Comparison of ENCODE assay signal across 1 cellular context in the genomic region with DNA sequence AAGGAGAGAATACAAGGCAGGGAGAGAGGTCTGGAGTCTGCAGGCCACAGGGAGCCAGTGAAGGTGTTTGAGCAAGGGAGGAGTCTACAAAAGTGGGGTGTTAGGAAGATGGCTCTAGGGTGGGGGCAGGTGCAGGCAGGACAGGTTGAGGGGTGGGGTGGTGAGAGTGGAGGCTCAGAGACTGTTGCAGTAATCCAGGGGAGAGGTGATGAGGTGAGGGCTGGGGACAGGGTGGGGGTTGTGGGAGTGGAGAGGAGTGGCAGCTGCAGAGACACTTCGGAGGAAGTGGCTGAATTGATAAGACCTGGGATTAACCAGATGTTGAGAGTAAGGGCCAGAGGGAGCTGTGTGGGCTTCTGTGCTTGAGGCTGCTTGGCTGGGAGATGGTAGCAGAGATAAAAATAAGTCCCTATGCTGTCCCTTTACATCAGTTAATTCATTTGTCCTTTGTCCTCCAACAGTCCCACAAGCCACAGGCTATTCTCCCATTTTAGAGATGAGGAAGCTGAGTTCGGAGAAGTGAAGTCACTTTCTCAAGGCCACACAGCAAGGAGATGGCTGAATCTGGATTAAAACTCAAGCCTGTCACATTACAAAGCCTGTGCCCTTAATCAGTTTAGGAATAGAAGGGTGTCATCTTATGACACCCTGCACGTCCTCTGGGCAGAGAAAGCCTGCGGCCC.
TF ChIP-seq lines count a peak whose summit lies in the region.

No MANE protein-coding gene starts in this region.

TF ChIP-seq in K562, 482 proteins besides CTCF, POLR2A, EP300 and RAD21 (continued from another document and continues in another):
- TF ChIP-seq, protein P1, sequence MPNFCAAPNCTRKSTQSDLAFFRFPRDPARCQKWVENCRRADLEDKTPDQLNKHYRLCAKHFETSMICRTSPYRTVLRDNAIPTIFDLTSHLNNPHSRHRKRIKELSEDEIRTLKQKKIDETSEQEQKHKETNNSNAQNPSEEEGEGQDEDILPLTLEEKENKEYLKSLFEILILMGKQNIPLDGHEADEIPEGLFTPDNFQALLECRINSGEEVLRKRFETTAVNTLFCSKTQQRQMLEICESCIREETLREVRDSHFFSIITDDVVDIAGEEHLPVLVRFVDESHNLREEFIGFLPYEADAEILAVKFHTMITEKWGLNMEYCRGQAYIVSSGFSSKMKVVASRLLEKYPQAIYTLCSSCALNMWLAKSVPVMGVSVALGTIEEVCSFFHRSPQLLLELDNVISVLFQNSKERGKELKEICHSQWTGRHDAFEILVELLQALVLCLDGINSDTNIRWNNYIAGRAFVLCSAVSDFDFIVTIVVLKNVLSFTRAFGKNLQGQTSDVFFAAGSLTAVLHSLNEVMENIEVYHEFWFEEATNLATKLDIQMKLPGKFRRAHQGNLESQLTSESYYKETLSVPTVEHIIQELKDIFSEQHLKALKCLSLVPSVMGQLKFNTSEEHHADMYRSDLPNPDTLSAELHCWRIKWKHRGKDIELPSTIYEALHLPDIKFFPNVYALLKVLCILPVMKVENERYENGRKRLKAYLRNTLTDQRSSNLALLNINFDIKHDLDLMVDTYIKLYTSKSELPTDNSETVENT (CRISPR knock-in tag; IDR thresholded peaks at IDR 0.05): 0 out of 2 replicates have a peak, but pooled peaks have one; percentile 31
- TF ChIP-seq RFX5 (IDR thresholded peaks at IDR 0.05; ENCODE audit: low read depth, low read length) (no peak), SMAD2 (IDR thresholded peaks at IDR 0.05; ENCODE audit: low read depth, low read length) (no peak), CCNT2 (IDR thresholded peaks at IDR 0.05; ENCODE audit: borderline replicate concordance, extremely low read depth, insufficient read length, low read depth, low read length) (peak; percentile 84), ZNF253 (CRISPR knock-in tag; conservative IDR thresholded peaks at IDR 0.05) (no peak), NR2C1 (IDR thresholded peaks at IDR 0.05) (no peak), NR2C1 (tag; IDR thresholded peaks at IDR 0.05) (peak; percentile 34; the same call in 1 of the 2 replicates), HMG20B (CRISPR knock-in tag; IDR thresholded peaks at IDR 0.05) (no peak), KDM1A (IDR thresholded peaks at IDR 0.05) (peak; percentile 93 to 97), HLTF (IDR thresholded peaks at IDR 0.05) (peak; percentile 90), BACH1 (tag; IDR thresholded peaks at IDR 0.05) (peak; percentile 68), MYNN (IDR thresholded peaks at IDR 0.05) (peak; percentile 75; the same call in 1 of the 2 replicates), MYNN (CRISPR knock-in tag; IDR thresholded peaks at IDR 0.05) (no peak), BCOR (IDR thresholded peaks at IDR 0.05) (peak; percentile 99), EHMT2 (IDR thresholded peaks at IDR 0.05) (peak; percentile 45), PTTG1 (tag; IDR thresholded peaks at IDR 0.05; ENCODE audit: low read depth) (no peak), MYC (IDR thresholded peaks at IDR 0.05; ENCODE audit: low read depth, low read length) (peak; percentile 44; the same call in 1 of the 2 replicates), MYC (CRISPR knock-in tag; IDR thresholded peaks at IDR 0.05; ENCODE audit: borderline replicate concordance, low read depth) (no peak), TAL1 (IDR thresholded peaks at IDR 0.05) (peak; percentile 92), PHF21A (IDR thresholded peaks at IDR 0.05; ENCODE audit: borderline replicate concordance, low read depth) (no peak), HDAC8 (tag; IDR thresholded peaks at IDR 0.05) (no peak), SPI1 (IDR thresholded peaks at IDR 0.05; ENCODE audit: borderline replicate concordance, low read depth, low read length) (peak; percentile 90), BRD9 (IDR thresholded peaks at IDR 0.05; ENCODE audit: low read depth, partially characterized antibody) (peak; percentile 75), ASH1L (IDR thresholded peaks at IDR 0.05; ENCODE audit: borderline replicate concordance, low read depth, partially characterized antibody) (no peak), HDAC2 (IDR thresholded peaks at IDR 0.05) (peak; percentile 98), ZNF197 (CRISPR knock-in tag; IDR thresholded peaks at IDR 0.05; ENCODE audit: low read depth) (peak; percentile 78), SMARCA5 (IDR thresholded peaks at IDR 0.05) (peak; percentile 96), SRF (CRISPR knock-in tag; IDR thresholded peaks at IDR 0.05) (0 out of 4 replicates have a peak, but pooled peaks of 1 of the 2 experiments have one; percentile 25), DMBX1 (CRISPR knock-in tag; IDR thresholded peaks at IDR 0.05; ENCODE audit: borderline replicate concordance) (peak; percentile 88; the same call in 1 of the 2 replicates), ZNF212 (CRISPR knock-in tag; IDR thresholded peaks at IDR 0.05) (no peak), RHOXF2B (CRISPR knock-in tag; conservative IDR thresholded peaks at IDR 0.05) (no peak), NCOA4 (IDR thresholded peaks at IDR 0.05; ENCODE audit: partially characterized antibody) (peak; percentile 7), ZNF282 (CRISPR knock-in tag; IDR thresholded peaks at IDR 0.05) (no peak), GATAD2B (IDR thresholded peaks at IDR 0.05; ENCODE audit: borderline replicate concordance) (peak; percentile 66), PML (IDR thresholded peaks at IDR 0.05; ENCODE audit: low read length) (peak; percentile 87), GATA2 (CRISPR knock-in tag; IDR thresholded peaks at IDR 0.05) (peak; percentile 94), RNF2 (IDR thresholded peaks at IDR 0.05) (peak; percentile 80; the same call in 1 of the 2 replicates), PHF8 (IDR thresholded peaks at IDR 0.05; ENCODE audit: borderline replicate concordance, low read length) (no peak), ATF1 (CRISPR knock-in tag; IDR thresholded peaks at IDR 0.05) (no peak), ATF1 (tag; IDR thresholded peaks at IDR 0.05) (peak; percentile 64; the same call in 1 of the 2 replicates), ARNT (IDR thresholded peaks at IDR 0.05) (peak; percentile 47 to 63; a peak in 2 of 4 replicates), FOSL1 (tag; conservative IDR thresholded peaks at IDR 0.05) (peak; percentile 47; the same call in 1 of the 2 replicates), HIVEP1 (CRISPR knock-in tag; IDR thresholded peaks at IDR 0.05) (0 out of 2 replicates have a peak, but pooled peaks have one; percentile 35)
- TF ChIP-seq, protein P2, sequence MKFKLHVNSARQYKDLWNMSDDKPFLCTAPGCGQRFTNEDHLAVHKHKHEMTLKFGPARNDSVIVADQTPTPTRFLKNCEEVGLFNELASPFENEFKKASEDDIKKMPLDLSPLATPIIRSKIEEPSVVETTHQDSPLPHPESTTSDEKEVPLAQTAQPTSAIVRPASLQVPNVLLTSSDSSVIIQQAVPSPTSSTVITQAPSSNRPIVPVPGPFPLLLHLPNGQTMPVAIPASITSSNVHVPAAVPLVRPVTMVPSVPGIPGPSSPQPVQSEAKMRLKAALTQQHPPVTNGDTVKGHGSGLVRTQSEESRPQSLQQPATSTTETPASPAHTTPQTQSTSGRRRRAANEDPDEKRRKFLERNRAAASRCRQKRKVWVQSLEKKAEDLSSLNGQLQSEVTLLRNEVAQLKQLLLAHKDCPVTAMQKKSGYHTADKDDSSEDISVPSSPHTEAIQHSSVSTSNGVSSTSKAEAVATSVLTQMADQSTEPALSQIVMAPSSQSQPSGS (CRISPR knock-in tag; IDR thresholded peaks at IDR 0.05): no peak
- TF ChIP-seq, protein P3, sequence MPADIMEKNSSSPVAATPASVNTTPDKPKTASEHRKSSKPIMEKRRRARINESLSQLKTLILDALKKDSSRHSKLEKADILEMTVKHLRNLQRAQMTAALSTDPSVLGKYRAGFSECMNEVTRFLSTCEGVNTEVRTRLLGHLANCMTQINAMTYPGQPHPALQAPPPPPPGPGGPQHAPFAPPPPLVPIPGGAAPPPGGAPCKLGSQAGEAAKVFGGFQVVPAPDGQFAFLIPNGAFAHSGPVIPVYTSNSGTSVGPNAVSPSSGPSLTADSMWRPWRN (IDR thresholded peaks at IDR 0.05; ENCODE audit: low read depth): peak; percentile 64; the same call in 1 of the 2 replicates
- TF ChIP-seq, protein P4, sequence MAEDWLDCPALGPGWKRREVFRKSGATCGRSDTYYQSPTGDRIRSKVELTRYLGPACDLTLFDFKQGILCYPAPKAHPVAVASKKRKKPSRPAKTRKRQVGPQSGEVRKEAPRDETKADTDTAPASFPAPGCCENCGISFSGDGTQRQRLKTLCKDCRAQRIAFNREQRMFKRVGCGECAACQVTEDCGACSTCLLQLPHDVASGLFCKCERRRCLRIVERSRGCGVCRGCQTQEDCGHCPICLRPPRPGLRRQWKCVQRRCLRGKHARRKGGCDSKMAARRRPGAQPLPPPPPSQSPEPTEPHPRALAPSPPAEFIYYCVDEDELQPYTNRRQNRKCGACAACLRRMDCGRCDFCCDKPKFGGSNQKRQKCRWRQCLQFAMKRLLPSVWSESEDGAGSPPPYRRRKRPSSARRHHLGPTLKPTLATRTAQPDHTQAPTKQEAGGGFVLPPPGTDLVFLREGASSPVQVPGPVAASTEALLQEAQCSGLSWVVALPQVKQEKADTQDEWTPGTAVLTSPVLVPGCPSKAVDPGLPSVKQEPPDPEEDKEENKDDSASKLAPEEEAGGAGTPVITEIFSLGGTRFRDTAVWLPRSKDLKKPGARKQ (CRISPR knock-in tag; IDR thresholded peaks at IDR 0.05): no peak
- TF ChIP-seq, protein P5, sequence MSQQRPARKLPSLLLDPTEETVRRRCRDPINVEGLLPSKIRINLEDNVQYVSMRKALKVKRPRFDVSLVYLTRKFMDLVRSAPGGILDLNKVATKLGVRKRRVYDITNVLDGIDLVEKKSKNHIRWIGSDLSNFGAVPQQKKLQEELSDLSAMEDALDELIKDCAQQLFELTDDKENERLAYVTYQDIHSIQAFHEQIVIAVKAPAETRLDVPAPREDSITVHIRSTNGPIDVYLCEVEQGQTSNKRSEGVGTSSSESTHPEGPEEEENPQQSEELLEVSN (IDR thresholded peaks at IDR 0.05; ENCODE audit: borderline replicate concordance in 1 of 2, extremely low read depth in 1 of 2, insufficient read depth in 1 of 2, insufficient read length in 1 of 2, low read depth in 1 of 2, low read length in 1 of 2, poor library complexity in 1 of 2, severe bottlenecking in 1 of 2): no peak
- TF ChIP-seq, protein P6, sequence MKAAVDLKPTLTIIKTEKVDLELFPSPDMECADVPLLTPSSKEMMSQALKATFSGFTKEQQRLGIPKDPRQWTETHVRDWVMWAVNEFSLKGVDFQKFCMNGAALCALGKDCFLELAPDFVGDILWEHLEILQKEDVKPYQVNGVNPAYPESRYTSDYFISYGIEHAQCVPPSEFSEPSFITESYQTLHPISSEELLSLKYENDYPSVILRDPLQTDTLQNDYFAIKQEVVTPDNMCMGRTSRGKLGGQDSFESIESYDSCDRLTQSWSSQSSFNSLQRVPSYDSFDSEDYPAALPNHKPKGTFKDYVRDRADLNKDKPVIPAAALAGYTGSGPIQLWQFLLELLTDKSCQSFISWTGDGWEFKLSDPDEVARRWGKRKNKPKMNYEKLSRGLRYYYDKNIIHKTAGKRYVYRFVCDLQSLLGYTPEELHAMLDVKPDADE (conservative IDR thresholded peaks at IDR 0.05; ENCODE audit: control insufficient read depth, low read depth, low read length): peak; percentile 77; the same call in 1 of the 2 replicates
- TF ChIP-seq, protein P7, sequence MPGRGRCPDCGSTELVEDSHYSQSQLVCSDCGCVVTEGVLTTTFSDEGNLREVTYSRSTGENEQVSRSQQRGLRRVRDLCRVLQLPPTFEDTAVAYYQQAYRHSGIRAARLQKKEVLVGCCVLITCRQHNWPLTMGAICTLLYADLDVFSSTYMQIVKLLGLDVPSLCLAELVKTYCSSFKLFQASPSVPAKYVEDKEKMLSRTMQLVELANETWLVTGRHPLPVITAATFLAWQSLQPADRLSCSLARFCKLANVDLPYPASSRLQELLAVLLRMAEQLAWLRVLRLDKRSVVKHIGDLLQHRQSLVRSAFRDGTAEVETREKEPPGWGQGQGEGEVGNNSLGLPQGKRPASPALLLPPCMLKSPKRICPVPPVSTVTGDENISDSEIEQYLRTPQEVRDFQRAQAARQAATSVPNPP (IDR thresholded peaks at IDR 0.05; ENCODE audit: borderline replicate concordance, insufficient read depth, insufficient read length): no peak
- TF ChIP-seq, protein P8, sequence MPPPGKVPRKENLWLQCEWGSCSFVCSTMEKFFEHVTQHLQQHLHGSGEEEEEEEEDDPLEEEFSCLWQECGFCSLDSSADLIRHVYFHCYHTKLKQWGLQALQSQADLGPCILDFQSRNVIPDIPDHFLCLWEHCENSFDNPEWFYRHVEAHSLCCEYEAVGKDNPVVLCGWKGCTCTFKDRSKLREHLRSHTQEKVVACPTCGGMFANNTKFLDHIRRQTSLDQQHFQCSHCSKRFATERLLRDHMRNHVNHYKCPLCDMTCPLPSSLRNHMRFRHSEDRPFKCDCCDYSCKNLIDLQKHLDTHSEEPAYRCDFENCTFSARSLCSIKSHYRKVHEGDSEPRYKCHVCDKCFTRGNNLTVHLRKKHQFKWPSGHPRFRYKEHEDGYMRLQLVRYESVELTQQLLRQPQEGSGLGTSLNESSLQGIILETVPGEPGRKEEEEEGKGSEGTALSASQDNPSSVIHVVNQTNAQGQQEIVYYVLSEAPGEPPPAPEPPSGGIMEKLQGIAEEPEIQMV (tag; conservative IDR thresholded peaks at IDR 0.05; ENCODE audit: low read depth): no peak
- TF ChIP-seq, protein P9, sequence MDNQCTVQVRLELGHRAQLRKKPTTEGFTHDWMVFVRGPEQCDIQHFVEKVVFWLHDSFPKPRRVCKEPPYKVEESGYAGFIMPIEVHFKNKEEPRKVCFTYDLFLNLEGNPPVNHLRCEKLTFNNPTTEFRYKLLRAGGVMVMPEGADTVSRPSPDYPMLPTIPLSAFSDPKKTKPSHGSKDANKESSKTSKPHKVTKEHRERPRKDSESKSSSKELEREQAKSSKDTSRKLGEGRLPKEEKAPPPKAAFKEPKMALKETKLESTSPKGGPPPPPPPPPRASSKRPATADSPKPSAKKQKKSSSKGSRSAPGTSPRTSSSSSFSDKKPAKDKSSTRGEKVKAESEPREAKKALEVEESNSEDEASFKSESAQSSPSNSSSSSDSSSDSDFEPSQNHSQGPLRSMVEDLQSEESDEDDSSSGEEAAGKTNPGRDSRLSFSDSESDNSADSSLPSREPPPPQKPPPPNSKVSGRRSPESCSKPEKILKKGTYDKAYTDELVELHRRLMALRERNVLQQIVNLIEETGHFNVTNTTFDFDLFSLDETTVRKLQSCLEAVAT (IDR thresholded peaks at IDR 0.05): peak in 1 of 2 experiments; percentile 2; a peak in 2 of 4 replicates
- TF ChIP-seq, protein P10, sequence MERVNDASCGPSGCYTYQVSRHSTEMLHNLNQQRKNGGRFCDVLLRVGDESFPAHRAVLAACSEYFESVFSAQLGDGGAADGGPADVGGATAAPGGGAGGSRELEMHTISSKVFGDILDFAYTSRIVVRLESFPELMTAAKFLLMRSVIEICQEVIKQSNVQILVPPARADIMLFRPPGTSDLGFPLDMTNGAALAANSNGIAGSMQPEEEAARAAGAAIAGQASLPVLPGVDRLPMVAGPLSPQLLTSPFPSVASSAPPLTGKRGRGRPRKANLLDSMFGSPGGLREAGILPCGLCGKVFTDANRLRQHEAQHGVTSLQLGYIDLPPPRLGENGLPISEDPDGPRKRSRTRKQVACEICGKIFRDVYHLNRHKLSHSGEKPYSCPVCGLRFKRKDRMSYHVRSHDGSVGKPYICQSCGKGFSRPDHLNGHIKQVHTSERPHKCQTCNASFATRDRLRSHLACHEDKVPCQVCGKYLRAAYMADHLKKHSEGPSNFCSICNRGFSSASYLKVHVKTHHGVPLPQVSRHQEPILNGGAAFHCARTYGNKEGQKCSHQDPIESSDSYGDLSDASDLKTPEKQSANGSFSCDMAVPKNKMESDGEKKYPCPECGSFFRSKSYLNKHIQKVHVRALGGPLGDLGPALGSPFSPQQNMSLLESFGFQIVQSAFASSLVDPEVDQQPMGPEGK (CRISPR knock-in tag; IDR thresholded peaks at IDR 0.05; ENCODE audit: borderline replicate concordance): peak; percentile 38; the same call in 1 of the 2 replicates
